In the genomic region with DNA sequence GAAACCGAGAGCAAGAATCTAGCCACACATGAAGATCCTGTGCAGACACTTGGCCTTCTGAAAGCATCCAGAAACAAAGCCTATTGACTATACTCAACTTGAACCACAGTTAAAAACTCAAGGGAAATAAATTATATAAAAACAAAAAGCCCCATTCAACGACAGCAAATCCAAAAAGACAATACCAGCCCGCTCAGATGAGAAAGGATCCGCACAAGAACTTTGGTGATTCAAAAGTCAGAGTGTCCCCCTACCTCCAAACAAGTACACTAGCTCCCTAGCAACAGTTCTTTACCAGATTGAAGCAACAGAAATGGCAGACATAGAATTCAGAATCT, we compare ENCODE assay signal across 19 cellular contexts.
A peak's percentile ranks its signal among the peaks of the same experiment; 100 is the strongest.
DNase-seq lines count a peak whose midpoint lies in the region; ATAC-seq and TF ChIP-seq lines count a peak whose summit lies in the region.
"Had no signal": no experiment of that assay in that cellular context is flagged by ENCODE, and none has a peak within 500 bp of the region (broad histone marks: within the 10 kb centered on the region; RNA-seq: fewer than 3 reads in every experiment).

No MANE protein-coding gene starts in this region.

- no TSS peak for BruUV-seq in PC-3 (replicated peaks; lab: Mats Ljungman, UMichigan)

- no peak overlapping the region for H3K18ac ChIP-seq in mesenchymal stem cell (ENCODE audit: low read depth in 1 of 2, low read length in 2 of 2)

- H3K4me3 ChIP-seq in PC-3 (ENCODE audit: low read length) (no peak overlapping the region), mesenchymal stem cell (ENCODE audit: insufficient read depth in 1 of 2, low read depth in 1 of 2, low read length in 2 of 2) (no peak overlapping the region), SK-N-SH (ENCODE audit: low read depth in 2 of 2, low read length in 1 of 2) (no peak overlapping the region)
- H3K4me3 ChIP-seq: GM23338, SJSA1, thoracic aorta, vagina had no signal

- CTCF ChIA-PET in PC-3 (lab: Charles Lee) (interaction anchor here (0.5 to 1.0 kb wide), 6 partner anchors 15 to 464 kb away, joined by 3 to 8 read pairs (median 4); no protein-coding TSS in a partner anchor), SK-N-SH (lab: Yijun Ruan, JAX) (no interaction called here)

- H4K91ac ChIP-seq in mesenchymal stem cell (ENCODE audit: low read length) = no peak overlapping the region

- H3K9me2 ChIP-seq in PC-3 (replicated peaks; ENCODE audit: low read length) (no peaks in the 10 kb centered on the region), SK-N-SH (no peaks in the 10 kb centered on the region)

- H3K4ac ChIP-seq in mesenchymal stem cell (ENCODE audit: low read depth in 1 of 2, low read length in 2 of 2) = no peak overlapping the region

- DNase-seq in PC-3 (no peak), mesenchymal stem cell (no peak), SK-N-SH (no peak), CD1c-positive myeloid dendritic cell (ENCODE audit: extremely low spot score) (no peak), HUDEP-2 (lab: John Stamatoyannopoulos, UW; ENCODE audit: unreplicated experiment in 76 of 76) (no peak)
- DNase-seq: activated T-cell treated with anti-CD3 and anti-CD28 coated beads for 4 hours; anterior cingulate cortex; CD8-positive, alpha-beta T cell; effector CD4-positive, alpha-beta T cell; midbrain; NCI-H510A treated with DMSO at 0.1 percent for 48 hours had no signal

- no peaks in the 10 kb centered on the region for H3K9me3 ChIP-seq in PC-3 (ENCODE audit: low read length)
- H3K9me3 ChIP-seq in mesenchymal stem cell (ENCODE audit: control insufficient read depth, low read length) = peaks cover 3% of the 10 kb centered on the region
- H3K9me3 ChIP-seq in SK-N-SH = no peaks in the 10 kb centered on the region
- H3K9me3 ChIP-seq: SJSA1, thoracic aorta, vagina had no signal

- H3K4me2 ChIP-seq in PC-3 (ENCODE audit: low read length) (no peak overlapping the region), mesenchymal stem cell (ENCODE audit: low read length, poor library complexity, severe bottlenecking) (no peak overlapping the region), SK-N-SH (no peak overlapping the region)
- H3K4me2 ChIP-seq: GM23338 had no signal

- no peak overlapping the region for H4K8ac ChIP-seq in mesenchymal stem cell (ENCODE audit: low read length)

- ATAC-seq in GM19035 (IDR thresholded peaks at IDR 0.05; ENCODE audit: unreplicated experiment) (peak; percentile 98), HG03139 (IDR thresholded peaks at IDR 0.05; ENCODE audit: unreplicated experiment) (peak; percentile 93), PC-3 (peak; percentile 18; the same call in 1 of the 2 replicates), HG02763 (IDR thresholded peaks at IDR 0.05; ENCODE audit: unreplicated experiment) (no peak)
- ATAC-seq: CD8-positive, alpha-beta T cell had no signal

- TF ChIP-seq RAD21 in SK-N-SH (IDR thresholded peaks at IDR 0.05; ENCODE audit: low read length) = no peak

- H3K9ac ChIP-seq in PC-3 (ENCODE audit: low read length) (no peak overlapping the region), mesenchymal stem cell (ENCODE audit: low read length) (peak overlapping the region; percentile 61), SK-N-SH (no peak overlapping the region)

- TF ChIP-seq EP300 in SK-N-SH (IDR thresholded peaks at IDR 0.05; ENCODE audit: borderline replicate concordance in 1 of 2, low read depth in 1 of 2, low read length in 1 of 2) = no peak

- no peak overlapping the region for H2AK5ac ChIP-seq in mesenchymal stem cell (ENCODE audit: low read length, severe bottlenecking)

- no peak overlapping the region for H2BK120ac ChIP-seq in mesenchymal stem cell (ENCODE audit: low read depth, low read length)

- POLR2A ChIA-PET in PC-3 (lab: Charles Lee; ENCODE audit: unreplicated experiment) (no interaction called here), SK-N-SH (lab: Yijun Ruan, JAX) (no interaction called here)

- H2BK12ac ChIP-seq in mesenchymal stem cell (ENCODE audit: low read length in 2 of 2) = no peak overlapping the region

- H3K4me1 ChIP-seq in PC-3 (ENCODE audit: insufficient read depth, low read length) = no peaks in the 10 kb centered on the region
- H3K4me1 ChIP-seq in mesenchymal stem cell (ENCODE audit: control insufficient read depth, insufficient read depth, low read depth, low read length) = no peaks in the 10 kb centered on the region
- no peaks in the 10 kb centered on the region for H3K4me1 ChIP-seq in SK-N-SH (ENCODE audit: control insufficient read depth in 1 of 2, insufficient read depth in 2 of 2, low read depth in 1 of 2, low read length in 1 of 2)
- H3K4me1 ChIP-seq: SJSA1, vagina had no signal

- no peak overlapping the region for H2BK5ac ChIP-seq in mesenchymal stem cell (ENCODE audit: low read depth, low read length, poor library complexity, severe bottlenecking)

- H3K23ac ChIP-seq in mesenchymal stem cell (ENCODE audit: low read length in 2 of 2) = no peak overlapping the region

- H2AFZ ChIP-seq in PC-3 (ENCODE audit: low read length) (no peak overlapping the region), mesenchymal stem cell (ENCODE audit: low read depth, low read length) (no peak overlapping the region), SK-N-SH (ENCODE audit: low read depth) (no peak overlapping the region)
- H2AFZ ChIP-seq: GM23338 had no signal

- no peak overlapping the region for H3K27ac ChIP-seq in PC-3 (ENCODE audit: low read length)
- H3K27ac ChIP-seq in mesenchymal stem cell (ENCODE audit: low read length, poor library complexity, severe bottlenecking) = no peak overlapping the region
- H3K27ac ChIP-seq in SK-N-SH (ENCODE audit: low read depth in 2 of 2, low read length in 1 of 2) = no peak overlapping the region
- H3K27ac ChIP-seq: HL-60, SJSA1, thoracic aorta, vagina had no signal

- no peaks in the 10 kb centered on the region for H3K79me2 ChIP-seq in PC-3 (ENCODE audit: low read length)
- no peaks in the 10 kb centered on the region for H3K79me2 ChIP-seq in SK-N-SH (ENCODE audit: insufficient read depth)

- H4K20me1 ChIP-seq in PC-3 (ENCODE audit: low read length) (no peaks in the 10 kb centered on the region), SK-N-SH (ENCODE audit: insufficient read depth) (no peaks in the 10 kb centered on the region)

- H3F3A ChIP-seq in PC-3 (ENCODE audit: low read length, unreplicated experiment) = no peaks in the 10 kb centered on the region
- no peaks in the 10 kb centered on the region for H3F3A ChIP-seq in SK-N-SH (replicated peaks; ENCODE audit: insufficient read depth)

- no peak overlapping the region for H3K14ac ChIP-seq in mesenchymal stem cell (ENCODE audit: low read length in 2 of 2)

- H3K27me3 ChIP-seq in PC-3 (ENCODE audit: low read length) = no peaks in the 10 kb centered on the region
- H3K27me3 ChIP-seq in mesenchymal stem cell (ENCODE audit: control insufficient read depth in 1 of 2, insufficient read depth in 1 of 2, low read length in 2 of 2) = no peaks in the 10 kb centered on the region
- H3K27me3 ChIP-seq in SK-N-SH (ENCODE audit: insufficient read depth) = no peaks in the 10 kb centered on the region
- H3K27me3 ChIP-seq: SJSA1, vagina had no signal

- H3K36me3 ChIP-seq in PC-3 (ENCODE audit: low read depth, low read length) = no peaks in the 10 kb centered on the region
- no peaks in the 10 kb centered on the region for H3K36me3 ChIP-seq in mesenchymal stem cell (ENCODE audit: control insufficient read depth in 1 of 2, insufficient read depth in 2 of 2, low read depth in 1 of 2, low read length in 2 of 2)
- peaks cover 0 to 4% of the 10 kb centered on the region in 2 experiments for H3K36me3 ChIP-seq in SK-N-SH (replicated peaks in 1 of 2; ENCODE audit: control insufficient read depth in 1 of 2, insufficient read depth in 2 of 2, low read length in 1 of 2)
- H3K36me3 ChIP-seq: SJSA1, thoracic aorta, vagina had no signal

- intact Hi-C loops in PC-3 (cut with micrococcal nuclease) = loop anchor here (1.0 to 10.0 kb wide), 3 partner anchors 240 to 638 kb away; no protein-coding TSS in a partner anchor

- TF ChIP-seq CTCF in PC-3 (conservative IDR thresholded peaks at IDR 0.05; ENCODE audit: low read depth, low read length) = no peak; the same call in 1 of the 2 replicates
- no peak for TF ChIP-seq CTCF in SK-N-SH (IDR thresholded peaks at IDR 0.05)

- H3K79me1 ChIP-seq in mesenchymal stem cell (replicated peaks; ENCODE audit: low read length, poor library complexity, severe bottlenecking) = no peaks in the 10 kb centered on the region

- 83% methylated on average over 4 of the region's 4 CpGs for WGBS in mesenchymal stem cell
- 82% methylated on average over 4 of the region's 4 CpGs for WGBS in SK-N-SH (ENCODE audit: low lambda C conversion rate)

- no peak overlapping the region for H2BK15ac ChIP-seq in mesenchymal stem cell (ENCODE audit: low read depth, poor library complexity, severe bottlenecking)

TF ChIP-seq in SK-N-SH, 30 proteins besides CTCF, POLR2A, EP300 and RAD21 (continues in another document):
- TF ChIP-seq NFIC (IDR thresholded peaks at IDR 0.05; ENCODE audit: borderline replicate concordance) (no peak), TCF12 (IDR thresholded peaks at IDR 0.05) (no peak), MEF2A (IDR thresholded peaks at IDR 0.05; ENCODE audit: borderline replicate concordance, low read depth) (no peak), FOXJ3 (CRISPR knock-in tag; IDR thresholded peaks at IDR 0.05) (no peak), RFX5 (IDR thresholded peaks at IDR 0.05; ENCODE audit: low read length) (no peak), GABPA (IDR thresholded peaks at IDR 0.05; ENCODE audit: low read depth) (no peak), SIN3A (IDR thresholded peaks at IDR 0.05; ENCODE audit: borderline replicate concordance, low read depth, low read length) (no peak), RCOR1 (IDR thresholded peaks at IDR 0.05; ENCODE audit: low read length) (no peak), POLR2AphosphoS5 (IDR thresholded peaks at IDR 0.05; ENCODE audit: low read depth, low read length) (no peak), SMC3 (IDR thresholded peaks at IDR 0.05; ENCODE audit: low read depth, low read length) (no peak)
- TF ChIP-seq, protein P1, sequence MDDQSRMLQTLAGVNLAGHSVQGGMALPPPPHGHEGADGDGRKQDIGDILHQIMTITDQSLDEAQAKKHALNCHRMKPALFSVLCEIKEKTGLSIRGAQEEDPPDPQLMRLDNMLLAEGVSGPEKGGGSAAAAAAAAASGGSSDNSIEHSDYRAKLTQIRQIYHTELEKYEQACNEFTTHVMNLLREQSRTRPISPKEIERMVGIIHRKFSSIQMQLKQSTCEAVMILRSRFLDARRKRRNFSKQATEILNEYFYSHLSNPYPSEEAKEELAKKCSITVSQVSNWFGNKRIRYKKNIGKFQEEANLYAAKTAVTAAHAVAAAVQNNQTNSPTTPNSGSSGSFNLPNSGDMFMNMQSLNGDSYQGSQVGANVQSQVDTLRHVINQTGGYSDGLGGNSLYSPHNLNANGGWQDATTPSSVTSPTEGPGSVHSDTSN (IDR thresholded peaks at IDR 0.05) = no peak
- TF ChIP-seq, protein P2, sequence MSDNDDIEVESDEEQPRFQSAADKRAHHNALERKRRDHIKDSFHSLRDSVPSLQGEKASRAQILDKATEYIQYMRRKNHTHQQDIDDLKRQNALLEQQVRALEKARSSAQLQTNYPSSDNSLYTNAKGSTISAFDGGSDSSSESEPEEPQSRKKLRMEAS (IDR thresholded peaks at IDR 0.05; ENCODE audit: low read depth) = no peak
